In genomic region chr6:108598316-108598863, GRCh38 we compare ENCODE assay signal across 10 cellular contexts. TPM values are rescaled to one million over a fixed set of nuclear protein-coding genes. Genes with fewer than 3 reads are reported as not detected.
DNase-seq lines count a peak whose midpoint lies in the region; ATAC-seq and TF ChIP-seq lines count a peak whose summit lies in the region.
"Had no signal": no experiment of that assay in that cellular context is flagged by ENCODE, and none has a peak within 500 bp of the region (broad histone marks: within the 10 kb centered on the region; RNA-seq: fewer than 3 reads in every experiment).

No MANE protein-coding gene starts in this region.

- no TSS peak for BruUV-seq in PC-9 (replicated peaks; lab: Mats Ljungman, UMichigan)

- no peaks in the 10 kb centered on the region; the same call in 1 of the 2 replicates for H3K36me3 ChIP-seq in PC-9 (ENCODE audit: low read depth)
- no peaks in the 10 kb centered on the region for H3K36me3 ChIP-seq in heart right ventricle
- H3K36me3 ChIP-seq in upper lobe of left lung, result no peaks in the 10 kb centered on the region
- H3K36me3 ChIP-seq in adrenal gland (replicated peaks in 1 of 2), result no peaks in the 10 kb centered on the region

- 73 to 75% methylated on average over 2 of the region's 2 CpGs for WGBS in heart right ventricle, 2 donors
- 68 to 73% methylated on average over 2 of the region's 2 CpGs for WGBS in upper lobe of left lung, 2 donors
- 74 to 88% (median 83%) methylated on average over 2 of the region's 2 CpGs for WGBS in adrenal gland, 4 donors

- POLR2A ChIA-PET in PC-9 (lab: Charles Lee; ENCODE audit: unreplicated experiment), result no interaction called here

- ATAC-seq in GM18858 (IDR thresholded peaks at IDR 0.05; ENCODE audit: unreplicated experiment) (peak; percentile 74), HG02610 (IDR thresholded peaks at IDR 0.05; ENCODE audit: unreplicated experiment) (peak; percentile 95), heart right ventricle (peak in 6 of 8 donors; percentile 17 to 77 (median 38)), upper lobe of left lung (ENCODE audit: low FRiP score in 2 of 2) (peak; percentile 49 to 80)

- H3K4me2 ChIP-seq in PC-9, result no peak overlapping the region

- intact Hi-C loops in PC-9 (cut with micrococcal nuclease; ENCODE audit: unreplicated experiment), result no loop called here
- intact Hi-C loops in heart right ventricle (cut with DNase I), result no loop called here
- intact Hi-C loops in adrenal gland (cut with DNase I), result no loop called here

- H3K4me3 ChIP-seq in PC-9 (no peak overlapping the region), heart right ventricle (no peak overlapping the region), upper lobe of left lung (no peak overlapping the region), adrenal gland (no peak overlapping the region)
- H3K4me3 ChIP-seq: SJSA1 had no signal

- H3K27ac ChIP-seq in PC-9, result peak overlapping the region; percentile 21; the same call in 1 of the 2 replicates
- H3K27ac ChIP-seq in heart right ventricle, result peak overlapping the region in 7 of 10 donors; percentile 32 to 73 (median 49)
- H3K27ac ChIP-seq in upper lobe of left lung, result peak overlapping the region; percentile 48 to 67 (median 60)
- peak overlapping the region in 2 of 5 donors; percentile 27 for H3K27ac ChIP-seq in adrenal gland
- H3K27ac ChIP-seq: SJSA1 had no signal

- peaks cover 26% of the 10 kb centered on the region; the same call in 1 of the 2 replicates for H3K4me1 ChIP-seq in PC-9 (replicated peaks; ENCODE audit: insufficient read depth)
- peaks cover 29 to 85% (median 64%) of the 10 kb centered on the region in 9 donors for H3K4me1 ChIP-seq in heart right ventricle
- peaks cover 48 to 62% (median 59%) of the 10 kb centered on the region in 4 donors for H3K4me1 ChIP-seq in upper lobe of left lung
- peaks cover 9 to 60% of the 10 kb centered on the region in 2 donors for H3K4me1 ChIP-seq in adrenal gland (replicated peaks in 1 of 2)

- no peak for TF ChIP-seq EP300 in upper lobe of left lung (IDR thresholded peaks at IDR 0.05)

- no peaks in the 10 kb centered on the region for H3K27me3 ChIP-seq in PC-9 (ENCODE audit: insufficient read depth, low read depth)
- H3K27me3 ChIP-seq in heart right ventricle, result no peaks in the 10 kb centered on the region
- no peaks in the 10 kb centered on the region for H3K27me3 ChIP-seq in upper lobe of left lung
- H3K27me3 ChIP-seq in adrenal gland, result no peaks in the 10 kb centered on the region
- H3K27me3 ChIP-seq: SJSA1 had no signal

- peaks cover 99% of the 10 kb centered on the region for H4K20me1 ChIP-seq in PC-9 (ENCODE audit: insufficient read depth)

- TF ChIP-seq CTCF in PC-9 (conservative IDR thresholded peaks at IDR 0.05) (no peak), heart right ventricle (IDR thresholded peaks at IDR 0.05) (no peak), upper lobe of left lung (IDR thresholded peaks at IDR 0.05) (no peak), adrenal gland (IDR thresholded peaks at IDR 0.05) (no peak)

- no peak for TF ChIP-seq POLR2A in upper lobe of left lung (IDR thresholded peaks at IDR 0.05)
- no peak for TF ChIP-seq POLR2A in adrenal gland (IDR thresholded peaks at IDR 0.05)

- CTCF ChIA-PET in PC-9 (lab: Charles Lee), result no interaction called here

- no peaks in the 10 kb centered on the region for H3K9me3 ChIP-seq in PC-9 (ENCODE audit: insufficient read depth, low read depth)
- H3K9me3 ChIP-seq in heart right ventricle, result no peaks in the 10 kb centered on the region
- H3K9me3 ChIP-seq in upper lobe of left lung, result no peaks in the 10 kb centered on the region
- no peaks in the 10 kb centered on the region for H3K9me3 ChIP-seq in adrenal gland (replicated peaks in 1 of 3)
- H3K9me3 ChIP-seq: SJSA1 had no signal

- H3K9me2 ChIP-seq in PC-9 (ENCODE audit: insufficient read depth), result no peaks in the 10 kb centered on the region

- H3K79me2 ChIP-seq in PC-9 (ENCODE audit: low read depth), result peaks cover 100% of the 10 kb centered on the region

- DNase-seq in PC-9 (no peak), heart right ventricle (no peak), upper lobe of left lung (no peak), adrenal gland (no peak), NCI-H510A treated with DMSO at 0.1 percent for 48 hours (lab: John Stamatoyannopoulos, UW) (no peak), hypothalamus (lab: John Stamatoyannopoulos, UW) (no peak)
- DNase-seq: left cardiac atrium had no signal

- peaks cover 27% of the 10 kb centered on the region; the same call in 1 of the 2 replicates for H3F3A ChIP-seq in PC-9 (ENCODE audit: insufficient read depth, low read depth)

- H2AFZ ChIP-seq in PC-9, result no peak overlapping the region

RNA-seq across cellular contexts. Expression of gene FOXO3, which starts 37.7 kb away (rescaled TPM):
- total RNA-seq in PC-9 (2021), result 56.2 and 59.4 TPM in 2 replicates
- total RNA-seq in heart right ventricle, result 10 to 100 TPM; 29.4 to 52.6 (median 37.7) TPM
- polyA plus RNA-seq in heart right ventricle, result 10 to 100 TPM; 16.8 to 19.3 TPM
- 100 to 1,000 TPM in 1 of 6 donors, 10 to 100 TPM in 5; 52.6 to 101 (median 71.9) TPM for total RNA-seq in upper lobe of left lung
- 10 to 100 TPM; 18.3 to 38.7 (median 31.0) TPM for total RNA-seq in adrenal gland
- 10 to 100 TPM in 2 of 3 donors, 1 to 10 TPM in 1; 8.3 to 13.5 (median 11.7) TPM for polyA plus RNA-seq in adrenal gland

Comparison
In these comparisons a context has a peak if more than half of its experiments do, and no peak if none do; other contexts are left out.
1. ATAC-seq: peak in every context shown above with its lines; median percentile 95 in HG02610; 74 in GM18858; 64 in upper lobe of left lung; 38 in heart right ventricle.